10 cellular contexts compared by ENCODE assay signal in genomic region chr6:77456531-77457248, GRCh38. TPM values are rescaled to one million over a fixed set of nuclear protein-coding genes. Genes with fewer than 3 reads are reported as not detected.
DNase-seq lines count a peak whose midpoint lies in the region; ATAC-seq, FAIRE-seq and TF ChIP-seq lines count a peak whose summit lies in the region.
"Had no signal": no experiment of that assay in that cellular context is flagged by ENCODE, and none has a peak within 500 bp of the region (broad histone marks: within the 10 kb centered on the region; RNA-seq: fewer than 3 reads in every experiment).

No MANE protein-coding gene starts in this region.

- H3K27me3 ChIP-seq in MG63: no peaks in the 10 kb centered on the region
- H3K27me3 ChIP-seq in kidney epithelial cell (ENCODE audit: control insufficient read depth, insufficient read depth, low read length): peaks cover under 1% of the 10 kb centered on the region

- TF ChIP-seq CTCF in AG09309 (IDR thresholded peaks at IDR 0.05; ENCODE audit: control insufficient read depth, insufficient read depth, low read depth, low read length, missing control alignments) (no peak), choroid plexus epithelial cell (conservative IDR thresholded peaks at IDR 0.05; ENCODE audit: low read depth, low read length) (no peak), kidney epithelial cell (IDR thresholded peaks at IDR 0.05; ENCODE audit: insufficient read depth, low read length, poor library complexity, severe bottlenecking) (no peak)

- H3K4me3 ChIP-seq in AG09309 (ENCODE audit: control insufficient read depth, low read depth, low read length): no peak overlapping the region
- no peak overlapping the region for H3K4me3 ChIP-seq in MG63
- H3K4me3 ChIP-seq in choroid plexus epithelial cell (ENCODE audit: low read depth, low read length): no peak overlapping the region
- no peak overlapping the region for H3K4me3 ChIP-seq in kidney epithelial cell (ENCODE audit: low read depth, low read length)

- H3K9me3 ChIP-seq in MG63: no peaks in the 10 kb centered on the region

- no peak for ATAC-seq in GM18858 (IDR thresholded peaks at IDR 0.05; ENCODE audit: unreplicated experiment)

- peak; percentile 97 for DNase-seq in AG09309 (ENCODE audit: low read depth)
- DNase-seq in MG63: peak; percentile 52
- DNase-seq in choroid plexus epithelial cell (ENCODE audit: low read depth): peak; percentile 99
- peak; percentile 77 for DNase-seq in kidney epithelial cell (ENCODE audit: low read depth)
- DNase-seq in DMS 273 treated with DMSO at 0.1 percent for 48 hours (lab: John Stamatoyannopoulos, UW): no peak
- DNase-seq in GM19239 (ENCODE audit: insufficient read length, low spot score): no peak
- DNase-seq in cerebellum (ENCODE audit: low spot score): no peak
- DNase-seq: effector CD8-positive, alpha-beta T cell; occipital lobe had no signal

- H3K36me3 ChIP-seq in MG63 (no peaks in the 10 kb centered on the region), kidney epithelial cell (ENCODE audit: control insufficient read depth, insufficient read depth, low read length) (no peaks in the 10 kb centered on the region)

- FAIRE-seq in GM19239 (lab: Jason Lieb, UNC): no peak

RNA-seq across cellular contexts. Expression of gene HTR1B, which starts 6.6 kb away (rescaled TPM):
- total RNA-seq in MG63 (2014; rRNA removed; shearing (Covaris generic); ENCODE audit: low replicate concordance): not detected in 2 replicates
- total RNA-seq in kidney epithelial cell: 1.5 and 2.3 TPM in 2 replicates
- 2.3 TPM for total RNA-seq in cerebellum

Comparison
In these comparisons a context has a peak if more than half of its experiments do, and no peak if none do; other contexts are left out.
1. DNase-seq: peak in AG09309 (single experiment), MG63 (single experiment), choroid plexus epithelial cell (single experiment) and kidney epithelial cell (single experiment); none in DMS 273 treated with DMSO at 0.1 percent for 48 hours (single experiment), GM19239 (single experiment) and cerebellum (single experiment).